In the genomic region with DNA sequence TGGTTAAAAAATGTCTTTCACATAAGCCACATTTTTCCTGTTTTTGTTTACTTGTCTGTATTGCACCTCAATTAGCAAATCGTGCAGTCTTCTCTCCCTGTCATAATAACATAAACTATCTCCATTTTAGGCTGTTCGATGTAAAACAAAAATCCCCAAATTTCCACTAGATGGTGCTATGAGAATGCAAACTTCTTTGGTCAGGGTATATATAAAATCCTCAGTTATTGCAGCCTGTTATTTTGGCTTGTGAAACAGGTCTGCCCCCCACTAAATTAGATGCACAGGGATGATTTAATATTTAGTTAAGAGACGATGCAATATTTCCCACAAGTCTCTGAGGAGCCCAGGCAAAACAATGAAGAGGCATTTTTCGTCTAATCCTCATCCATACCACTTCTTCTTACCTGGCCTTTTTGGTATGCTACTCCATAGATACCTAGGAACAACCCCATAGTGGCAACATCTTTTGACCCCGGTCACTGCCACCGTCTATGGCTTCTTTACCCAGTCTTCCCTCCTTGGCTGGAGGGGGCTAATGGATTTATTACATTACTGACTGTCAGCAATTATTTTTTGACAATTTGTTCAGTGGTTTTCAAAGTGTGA, we compare ENCODE assay signal across 8 cellular contexts.
DNase-seq lines count a peak whose midpoint lies in the region; ATAC-seq and TF ChIP-seq lines count a peak whose summit lies in the region.

No MANE protein-coding gene starts in this region.

- peak; percentile 65 for DNase-seq in EH (ENCODE audit: low read depth)
- peak; percentile 27 for DNase-seq in HPDE6-E6E7 (ENCODE audit: extremely low spot score)
- peak; percentile 59 for DNase-seq in NCI-H82 treated with DMSO at 0.1 percent for 48 hours (lab: John Stamatoyannopoulos, UW; ENCODE audit: unreplicated experiment)
- peak; percentile 76 to 79 for DNase-seq in cardiac fibroblast (ENCODE audit: low read depth in 2 of 2)
- DNase-seq in left lobe of liver (ENCODE audit: low spot score) = no peak
- DNase-seq in GOT3 (lab: John Stamatoyannopoulos, UW) = no peak
- no peak for DNase-seq in ecto neural progenitor cell (ENCODE audit: low spot score)

- H3K4me3 ChIP-seq in cardiac fibroblast (replicated peaks in 1 of 2; ENCODE audit: low read depth in 2 of 2, low read length in 2 of 2) = no peak overlapping the region

- TF ChIP-seq CTCF in cardiac fibroblast (IDR thresholded peaks at IDR 0.05; ENCODE audit: low read depth, low read length) = peak; percentile 52

- ATAC-seq in GM21367 (IDR thresholded peaks at IDR 0.05; ENCODE audit: unreplicated experiment) (peak; percentile 62), left lobe of liver (peak; percentile 81)

Comparison
In these comparisons a context has a peak if more than half of its experiments do, and no peak if none do; other contexts are left out.
1. DNase-seq: peak in EH (single experiment), HPDE6-E6E7 (single experiment), NCI-H82 treated with DMSO at 0.1 percent for 48 hours (single experiment) and cardiac fibroblast (2 of 2); none in left lobe of liver (single experiment), GOT3 (single experiment) and ecto neural progenitor cell (single experiment).